Comparison of ENCODE assay signal across 10 cellular contexts in genomic region chr11:103959279-103959930, GRCh38.
DNase-seq lines count a peak whose midpoint lies in the region; ATAC-seq and FAIRE-seq lines count a peak whose summit lies in the region.
"Had no signal": no experiment of that assay in that cellular context is flagged by ENCODE, and none has a peak within 500 bp of the region (broad histone marks: within the 10 kb centered on the region; RNA-seq: fewer than 3 reads in every experiment).

No MANE protein-coding gene starts in this region.

- intact Hi-C loops in right cardiac atrium (cut with DNase I), result no loop called here

- H3K4me1 ChIP-seq in right cardiac atrium (ENCODE audit: control insufficient read depth, insufficient read depth, low read length), result no peaks in the 10 kb centered on the region
- H3K4me1 ChIP-seq: colonic mucosa had no signal

- H3K27ac ChIP-seq in right cardiac atrium (ENCODE audit: low read length), result no peak overlapping the region
- H3K27ac ChIP-seq: colonic mucosa, neutrophil had no signal

- H3K27me3 ChIP-seq in right cardiac atrium (ENCODE audit: control insufficient read depth, insufficient read depth), result no peaks in the 10 kb centered on the region
- H3K27me3 ChIP-seq: colonic mucosa, neutrophil had no signal

- ATAC-seq in GM18498 (IDR thresholded peaks at IDR 0.05; ENCODE audit: unreplicated experiment), result peak; percentile 98
- peak; percentile 99 for ATAC-seq in GM21717 (IDR thresholded peaks at IDR 0.05; ENCODE audit: unreplicated experiment)
- peak; percentile 95 for ATAC-seq in HG03571 (IDR thresholded peaks at IDR 0.05; ENCODE audit: unreplicated experiment)
- ATAC-seq in right cardiac atrium, result no peak

- no peak for FAIRE-seq in RCC 7860 (lab: Jason Lieb, UNC)

- no peaks in the 10 kb centered on the region for H3K9me3 ChIP-seq in right cardiac atrium (ENCODE audit: control insufficient read depth, low read length)
- H3K9me3 ChIP-seq: colonic mucosa, neutrophil had no signal

- H3K4me3 ChIP-seq in right cardiac atrium (ENCODE audit: low read length), result no peak overlapping the region
- H3K4me3 ChIP-seq: colonic mucosa had no signal

- 68% methylated on average over 2 of the region's 2 CpGs for WGBS in right cardiac atrium

- DNase-seq in fibroblast of peridontal ligament (ENCODE audit: extremely low read depth) (peak; percentile 40), right cardiac atrium (no peak), RCC 7860 (ENCODE audit: low spot score) (no peak), ecto neural progenitor cell (ENCODE audit: low spot score) (no peak), NCI-H187 (lab: John Stamatoyannopoulos, UW) (no peak)
- DNase-seq: colonic mucosa had no signal

Comparison
In these comparisons a context has a peak if more than half of its experiments do, and no peak if none do; other contexts are left out.
1. ATAC-seq: peak in GM18498 (single experiment), GM21717 (single experiment) and HG03571 (single experiment); none in right cardiac atrium (0 of 2).